ENCODE assay signal across 1 cellular context in genomic region chr6:106099235-106099537, GRCh38.
TF ChIP-seq lines count a peak whose summit lies in the region.

No MANE protein-coding gene starts in this region.

TF ChIP-seq in WTC11, 78 proteins besides CTCF, POLR2A, EP300 and RAD21 (continued from another document):
- TF ChIP-seq ARID4B (CRISPR knock-in tag; IDR thresholded peaks at IDR 0.05; ENCODE audit: borderline replicate concordance) (no peak), GTF2I (CRISPR knock-in tag; conservative IDR thresholded peaks at IDR 0.05) (no peak), USF1 (CRISPR knock-in tag; IDR thresholded peaks at IDR 0.05) (no peak)
